2 cellular contexts compared by ENCODE assay signal in the genomic region with DNA sequence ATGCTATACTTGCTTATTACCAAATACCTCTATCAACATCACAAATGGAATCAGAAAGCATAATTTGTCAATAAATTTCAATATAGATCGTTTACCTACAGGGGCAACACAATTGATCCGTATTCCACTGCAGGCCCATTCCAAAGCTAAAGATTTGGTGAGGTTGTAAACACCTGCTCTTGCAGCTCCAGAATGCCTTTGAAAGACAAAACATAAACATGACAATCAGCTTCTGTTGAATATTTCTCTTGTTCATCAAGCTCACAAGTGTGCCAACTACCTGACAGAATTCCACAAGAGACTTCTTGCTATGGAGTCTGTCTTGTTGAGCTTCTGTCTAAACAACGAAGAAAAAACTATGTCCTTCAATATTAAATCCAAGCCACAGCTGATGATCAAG.
TF ChIP-seq lines count a peak whose summit lies in the region.

No MANE protein-coding gene starts in this region.

TF ChIP-seq in GM23338, 12 proteins besides CTCF, POLR2A, EP300 and RAD21:
- TF ChIP-seq EZH2 (IDR thresholded peaks at IDR 0.05; ENCODE audit: low read depth, unreplicated experiment): no peak
- TF ChIP-seq POLR2AphosphoS5 (IDR thresholded peaks at IDR 0.05; ENCODE audit: low read depth): no peak
- TF ChIP-seq, protein P1, sequence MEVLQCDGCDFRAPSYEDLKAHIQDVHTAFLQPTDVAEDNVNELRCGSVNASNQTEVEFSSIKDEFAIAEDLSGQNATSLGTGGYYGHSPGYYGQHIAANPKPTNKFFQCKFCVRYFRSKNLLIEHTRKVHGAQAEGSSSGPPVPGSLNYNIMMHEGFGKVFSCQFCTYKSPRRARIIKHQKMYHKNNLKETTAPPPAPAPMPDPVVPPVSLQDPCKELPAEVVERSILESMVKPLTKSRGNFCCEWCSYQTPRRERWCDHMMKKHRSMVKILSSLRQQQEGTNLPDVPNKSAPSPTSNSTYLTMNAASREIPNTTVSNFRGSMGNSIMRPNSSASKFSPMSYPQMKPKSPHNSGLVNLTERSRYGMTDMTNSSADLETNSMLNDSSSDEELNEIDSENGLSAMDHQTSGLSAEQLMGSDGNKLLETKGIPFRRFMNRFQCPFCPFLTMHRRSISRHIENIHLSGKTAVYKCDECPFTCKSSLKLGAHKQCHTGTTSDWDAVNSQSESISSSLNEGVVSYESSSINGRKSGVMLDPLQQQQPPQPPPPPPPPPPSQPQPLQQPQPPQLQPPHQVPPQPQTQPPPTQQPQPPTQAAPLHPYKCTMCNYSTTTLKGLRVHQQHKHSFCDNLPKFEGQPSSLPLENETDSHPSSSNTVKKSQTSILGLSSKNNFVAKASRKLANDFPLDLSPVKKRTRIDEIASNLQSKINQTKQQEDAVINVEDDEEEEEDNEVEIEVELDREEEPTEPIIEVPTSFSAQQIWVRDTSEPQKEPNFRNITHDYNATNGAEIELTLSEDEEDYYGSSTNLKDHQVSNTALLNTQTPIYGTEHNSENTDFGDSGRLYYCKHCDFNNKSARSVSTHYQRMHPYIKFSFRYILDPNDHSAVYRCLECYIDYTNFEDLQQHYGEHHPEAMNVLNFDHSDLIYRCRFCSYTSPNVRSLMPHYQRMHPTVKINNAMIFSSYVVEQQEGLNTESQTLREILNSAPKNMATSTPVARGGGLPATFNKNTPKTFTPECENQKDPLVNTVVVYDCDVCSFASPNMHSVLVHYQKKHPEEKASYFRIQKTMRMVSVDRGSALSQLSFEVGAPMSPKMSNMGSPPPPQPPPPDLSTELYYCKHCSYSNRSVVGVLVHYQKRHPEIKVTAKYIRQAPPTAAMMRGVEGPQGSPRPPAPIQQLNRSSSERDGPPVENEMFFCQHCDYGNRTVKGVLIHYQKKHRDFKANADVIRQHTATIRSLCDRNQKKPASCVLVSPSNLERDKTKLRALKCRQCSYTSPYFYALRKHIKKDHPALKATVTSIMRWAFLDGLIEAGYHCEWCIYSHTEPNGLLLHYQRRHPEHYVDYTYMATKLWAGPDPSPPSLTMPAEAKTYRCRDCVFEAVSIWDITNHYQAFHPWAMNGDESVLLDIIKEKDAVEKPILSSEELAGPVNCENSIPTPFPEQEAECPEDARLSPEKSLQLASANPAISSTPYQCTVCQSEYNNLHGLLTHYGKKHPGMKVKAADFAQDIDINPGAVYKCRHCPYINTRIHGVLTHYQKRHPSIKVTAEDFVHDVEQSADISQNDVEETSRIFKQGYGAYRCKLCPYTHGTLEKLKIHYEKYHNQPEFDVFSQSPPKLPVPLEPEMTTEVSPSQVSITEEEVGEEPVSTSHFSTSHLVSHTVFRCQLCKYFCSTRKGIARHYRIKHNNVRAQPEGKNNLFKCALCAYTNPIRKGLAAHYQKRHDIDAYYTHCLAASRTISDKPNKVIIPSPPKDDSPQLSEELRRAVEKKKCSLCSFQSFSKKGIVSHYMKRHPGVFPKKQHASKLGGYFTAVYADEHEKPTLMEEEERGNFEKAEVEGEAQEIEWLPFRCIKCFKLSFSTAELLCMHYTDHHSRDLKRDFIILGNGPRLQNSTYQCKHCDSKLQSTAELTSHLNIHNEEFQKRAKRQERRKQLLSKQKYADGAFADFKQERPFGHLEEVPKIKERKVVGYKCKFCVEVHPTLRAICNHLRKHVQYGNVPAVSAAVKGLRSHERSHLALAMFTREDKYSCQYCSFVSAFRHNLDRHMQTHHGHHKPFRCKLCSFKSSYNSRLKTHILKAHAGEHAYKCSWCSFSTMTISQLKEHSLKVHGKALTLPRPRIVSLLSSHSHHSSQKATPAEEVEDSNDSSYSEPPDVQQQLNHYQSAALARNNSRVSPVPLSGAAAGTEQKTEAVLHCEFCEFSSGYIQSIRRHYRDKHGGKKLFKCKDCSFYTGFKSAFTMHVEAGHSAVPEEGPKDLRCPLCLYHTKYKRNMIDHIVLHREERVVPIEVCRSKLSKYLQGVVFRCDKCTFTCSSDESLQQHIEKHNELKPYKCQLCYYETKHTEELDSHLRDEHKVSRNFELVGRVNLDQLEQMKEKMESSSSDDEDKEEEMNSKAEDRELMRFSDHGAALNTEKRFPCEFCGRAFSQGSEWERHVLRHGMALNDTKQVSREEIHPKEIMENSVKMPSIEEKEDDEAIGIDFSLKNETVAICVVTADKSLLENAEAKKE (CRISPR knock-in tag; IDR thresholded peaks at IDR 0.05): 0 out of 2 replicates have a peak, but pooled peaks have one; percentile 20

TF ChIP-seq in WTC11, 78 proteins besides CTCF, POLR2A, EP300 and RAD21:
- TF ChIP-seq PRRX2 (CRISPR knock-in tag; IDR thresholded peaks at IDR 0.05): no peak
- no peak for TF ChIP-seq GTF2I (CRISPR knock-in tag; conservative IDR thresholded peaks at IDR 0.05)
- TF ChIP-seq, protein P2, sequence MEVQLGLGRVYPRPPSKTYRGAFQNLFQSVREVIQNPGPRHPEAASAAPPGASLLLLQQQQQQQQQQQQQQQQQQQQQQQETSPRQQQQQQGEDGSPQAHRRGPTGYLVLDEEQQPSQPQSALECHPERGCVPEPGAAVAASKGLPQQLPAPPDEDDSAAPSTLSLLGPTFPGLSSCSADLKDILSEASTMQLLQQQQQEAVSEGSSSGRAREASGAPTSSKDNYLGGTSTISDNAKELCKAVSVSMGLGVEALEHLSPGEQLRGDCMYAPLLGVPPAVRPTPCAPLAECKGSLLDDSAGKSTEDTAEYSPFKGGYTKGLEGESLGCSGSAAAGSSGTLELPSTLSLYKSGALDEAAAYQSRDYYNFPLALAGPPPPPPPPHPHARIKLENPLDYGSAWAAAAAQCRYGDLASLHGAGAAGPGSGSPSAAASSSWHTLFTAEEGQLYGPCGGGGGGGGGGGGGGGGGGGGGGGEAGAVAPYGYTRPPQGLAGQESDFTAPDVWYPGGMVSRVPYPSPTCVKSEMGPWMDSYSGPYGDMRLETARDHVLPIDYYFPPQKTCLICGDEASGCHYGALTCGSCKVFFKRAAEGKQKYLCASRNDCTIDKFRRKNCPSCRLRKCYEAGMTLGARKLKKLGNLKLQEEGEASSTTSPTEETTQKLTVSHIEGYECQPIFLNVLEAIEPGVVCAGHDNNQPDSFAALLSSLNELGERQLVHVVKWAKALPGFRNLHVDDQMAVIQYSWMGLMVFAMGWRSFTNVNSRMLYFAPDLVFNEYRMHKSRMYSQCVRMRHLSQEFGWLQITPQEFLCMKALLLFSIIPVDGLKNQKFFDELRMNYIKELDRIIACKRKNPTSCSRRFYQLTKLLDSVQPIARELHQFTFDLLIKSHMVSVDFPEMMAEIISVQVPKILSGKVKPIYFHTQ (CRISPR knock-in tag; IDR thresholded peaks at IDR 0.05): no peak
- no peak for TF ChIP-seq ELF4 (CRISPR knock-in tag; IDR thresholded peaks at IDR 0.05; ENCODE audit: low read depth)
- TF ChIP-seq ZNF317 (CRISPR knock-in tag; IDR thresholded peaks at IDR 0.05; ENCODE audit: borderline replicate concordance, low read depth): no peak
- no peak for TF ChIP-seq MXD4 (CRISPR knock-in tag; IDR thresholded peaks at IDR 0.05; ENCODE audit: borderline replicate concordance)
- TF ChIP-seq, protein P3, sequence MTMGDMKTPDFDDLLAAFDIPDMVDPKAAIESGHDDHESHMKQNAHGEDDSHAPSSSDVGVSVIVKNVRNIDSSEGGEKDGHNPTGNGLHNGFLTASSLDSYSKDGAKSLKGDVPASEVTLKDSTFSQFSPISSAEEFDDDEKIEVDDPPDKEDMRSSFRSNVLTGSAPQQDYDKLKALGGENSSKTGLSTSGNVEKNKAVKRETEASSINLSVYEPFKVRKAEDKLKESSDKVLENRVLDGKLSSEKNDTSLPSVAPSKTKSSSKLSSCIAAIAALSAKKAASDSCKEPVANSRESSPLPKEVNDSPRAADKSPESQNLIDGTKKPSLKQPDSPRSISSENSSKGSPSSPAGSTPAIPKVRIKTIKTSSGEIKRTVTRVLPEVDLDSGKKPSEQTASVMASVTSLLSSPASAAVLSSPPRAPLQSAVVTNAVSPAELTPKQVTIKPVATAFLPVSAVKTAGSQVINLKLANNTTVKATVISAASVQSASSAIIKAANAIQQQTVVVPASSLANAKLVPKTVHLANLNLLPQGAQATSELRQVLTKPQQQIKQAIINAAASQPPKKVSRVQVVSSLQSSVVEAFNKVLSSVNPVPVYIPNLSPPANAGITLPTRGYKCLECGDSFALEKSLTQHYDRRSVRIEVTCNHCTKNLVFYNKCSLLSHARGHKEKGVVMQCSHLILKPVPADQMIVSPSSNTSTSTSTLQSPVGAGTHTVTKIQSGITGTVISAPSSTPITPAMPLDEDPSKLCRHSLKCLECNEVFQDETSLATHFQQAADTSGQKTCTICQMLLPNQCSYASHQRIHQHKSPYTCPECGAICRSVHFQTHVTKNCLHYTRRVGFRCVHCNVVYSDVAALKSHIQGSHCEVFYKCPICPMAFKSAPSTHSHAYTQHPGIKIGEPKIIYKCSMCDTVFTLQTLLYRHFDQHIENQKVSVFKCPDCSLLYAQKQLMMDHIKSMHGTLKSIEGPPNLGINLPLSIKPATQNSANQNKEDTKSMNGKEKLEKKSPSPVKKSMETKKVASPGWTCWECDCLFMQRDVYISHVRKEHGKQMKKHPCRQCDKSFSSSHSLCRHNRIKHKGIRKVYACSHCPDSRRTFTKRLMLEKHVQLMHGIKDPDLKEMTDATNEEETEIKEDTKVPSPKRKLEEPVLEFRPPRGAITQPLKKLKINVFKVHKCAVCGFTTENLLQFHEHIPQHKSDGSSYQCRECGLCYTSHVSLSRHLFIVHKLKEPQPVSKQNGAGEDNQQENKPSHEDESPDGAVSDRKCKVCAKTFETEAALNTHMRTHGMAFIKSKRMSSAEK (CRISPR knock-in tag; IDR thresholded peaks at IDR 0.05; ENCODE audit: borderline replicate concordance): no peak
- no peak for TF ChIP-seq NR3C1 (CRISPR knock-in tag; conservative IDR thresholded peaks at IDR 0.05; ENCODE audit: low read depth)
- TF ChIP-seq, protein P4, sequence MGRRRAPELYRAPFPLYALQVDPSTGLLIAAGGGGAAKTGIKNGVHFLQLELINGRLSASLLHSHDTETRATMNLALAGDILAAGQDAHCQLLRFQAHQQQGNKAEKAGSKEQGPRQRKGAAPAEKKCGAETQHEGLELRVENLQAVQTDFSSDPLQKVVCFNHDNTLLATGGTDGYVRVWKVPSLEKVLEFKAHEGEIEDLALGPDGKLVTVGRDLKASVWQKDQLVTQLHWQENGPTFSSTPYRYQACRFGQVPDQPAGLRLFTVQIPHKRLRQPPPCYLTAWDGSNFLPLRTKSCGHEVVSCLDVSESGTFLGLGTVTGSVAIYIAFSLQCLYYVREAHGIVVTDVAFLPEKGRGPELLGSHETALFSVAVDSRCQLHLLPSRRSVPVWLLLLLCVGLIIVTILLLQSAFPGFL (CRISPR knock-in tag; IDR thresholded peaks at IDR 0.05; ENCODE audit: borderline replicate concordance): no peak
- TF ChIP-seq CREM (CRISPR knock-in tag; IDR thresholded peaks at IDR 0.05): no peak
- TF ChIP-seq, protein P5, sequence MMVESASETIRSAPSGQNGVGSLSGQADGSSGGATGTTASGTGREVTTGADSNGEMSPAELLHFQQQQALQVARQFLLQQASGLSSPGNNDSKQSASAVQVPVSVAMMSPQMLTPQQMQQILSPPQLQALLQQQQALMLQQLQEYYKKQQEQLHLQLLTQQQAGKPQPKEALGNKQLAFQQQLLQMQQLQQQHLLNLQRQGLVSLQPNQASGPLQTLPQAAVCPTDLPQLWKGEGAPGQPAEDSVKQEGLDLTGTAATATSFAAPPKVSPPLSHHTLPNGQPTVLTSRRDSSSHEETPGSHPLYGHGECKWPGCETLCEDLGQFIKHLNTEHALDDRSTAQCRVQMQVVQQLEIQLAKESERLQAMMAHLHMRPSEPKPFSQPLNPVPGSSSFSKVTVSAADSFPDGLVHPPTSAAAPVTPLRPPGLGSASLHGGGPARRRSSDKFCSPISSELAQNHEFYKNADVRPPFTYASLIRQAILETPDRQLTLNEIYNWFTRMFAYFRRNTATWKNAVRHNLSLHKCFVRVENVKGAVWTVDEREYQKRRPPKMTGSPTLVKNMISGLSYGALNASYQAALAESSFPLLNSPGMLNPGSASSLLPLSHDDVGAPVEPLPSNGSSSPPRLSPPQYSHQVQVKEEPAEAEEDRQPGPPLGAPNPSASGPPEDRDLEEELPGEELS (CRISPR knock-in tag; IDR thresholded peaks at IDR 0.05): no peak
- no peak for TF ChIP-seq NFYB (CRISPR knock-in tag; conservative IDR thresholded peaks at IDR 0.05; ENCODE audit: low read depth)
TF ChIP-seq in WTC11: peak in this region for 0.
